Comparison of ENCODE assay signal across 2 cellular contexts in genomic region chr12:14767617-14768016, GRCh38.
TF ChIP-seq lines count a peak whose summit lies in the region.

No MANE protein-coding gene starts in this region.

TF ChIP-seq in GM12878, 131 proteins besides CTCF, POLR2A, EP300 and RAD21:
- TF ChIP-seq ETV6 (conservative IDR thresholded peaks at IDR 0.05 in 1 of 2, IDR thresholded peaks at IDR 0.05 in 1 of 2; ENCODE audit: borderline replicate concordance in 1 of 2, low read depth in 1 of 2): no peak
- peak; percentile 43; the same call in 1 of the 2 replicates for TF ChIP-seq POLR2AphosphoS5 (IDR thresholded peaks at IDR 0.05; ENCODE audit: low read length)

TF ChIP-seq in neural cell, 6 proteins besides CTCF, POLR2A, EP300 and RAD21:
- TF ChIP-seq SMC3 (conservative IDR thresholded peaks at IDR 0.05; ENCODE audit: poor library complexity) (no peak), POLR2AphosphoS5 (IDR thresholded peaks at IDR 0.05) (no peak), TAF1 (IDR thresholded peaks at IDR 0.05; ENCODE audit: low read depth) (no peak), REST (IDR thresholded peaks at IDR 0.05; ENCODE audit: borderline replicate concordance) (no peak), MXI1 (conservative IDR thresholded peaks at IDR 0.05; ENCODE audit: poor library complexity, severe bottlenecking) (no peak), EZH2 (IDR thresholded peaks at IDR 0.05; ENCODE audit: borderline replicate concordance, insufficient read depth, low read length, poor library complexity, severe bottlenecking) (no peak)
TF ChIP-seq in neural cell: peak in this region for 0.
